9 cellular contexts compared by ENCODE assay signal in genomic region chr15:92831459-92832229, GRCh38.
DNase-seq lines count a peak whose midpoint lies in the region; ATAC-seq, FAIRE-seq and TF ChIP-seq lines count a peak whose summit lies in the region.
"Had no signal": no experiment of that assay in that cellular context is flagged by ENCODE, and none has a peak within 500 bp of the region (broad histone marks: within the 10 kb centered on the region; RNA-seq: fewer than 3 reads in every experiment).

No MANE protein-coding gene starts in this region.

- peak overlapping the region; percentile 96 for H3K27ac Mint-ChIP-seq in activated CD4-positive, alpha-beta T cell treated with anti-CD3 and anti-CD28 coated beads for 36 hours

- ATAC-seq in HG03442 (IDR thresholded peaks at IDR 0.05; ENCODE audit: unreplicated experiment), result peak; percentile 97
- peak; percentile 95 for ATAC-seq in activated CD4-positive, alpha-beta T cell treated with anti-CD3 and anti-CD28 coated beads for 36 hours

- intact Hi-C loops in activated CD4-positive, alpha-beta T cell treated with anti-CD3 and anti-CD28 coated beads for 36 hours (cut with DNase I, micrococcal nuclease), result loop anchor here (1.0 kb wide), 12 partner anchors 10 to 206 kb away; partner anchors contain the start of gene CHD2 (in 1 of the 2)

- H3K36me3 Mint-ChIP-seq in activated CD4-positive, alpha-beta T cell treated with anti-CD3 and anti-CD28 coated beads for 36 hours (ENCODE audit: low read depth), result peaks cover 3% of the 10 kb centered on the region

- H3K4me3 ChIP-seq in choroid plexus epithelial cell (ENCODE audit: low read depth, low read length), result no peak overlapping the region

- H3K4me3 Mint-ChIP-seq in activated CD4-positive, alpha-beta T cell treated with anti-CD3 and anti-CD28 coated beads for 36 hours, result peak overlapping the region; percentile 65

- peaks cover 58% of the 10 kb centered on the region for H3K4me1 Mint-ChIP-seq in activated CD4-positive, alpha-beta T cell treated with anti-CD3 and anti-CD28 coated beads for 36 hours

- CTCF ChIA-PET in activated CD4-positive, alpha-beta T cell treated with anti-CD3 and anti-CD28 coated beads for 36 hours (lab: Charles Lee), result interaction anchor here (0.7 to 6.5 kb wide), 21 partner anchors 11 to 1399 kb away, joined by 3 to 59 read pairs (median 5); partner anchors contain the start of genes CHD2 and MCTP2

- H3K27me3 Mint-ChIP-seq in activated CD4-positive, alpha-beta T cell treated with anti-CD3 and anti-CD28 coated beads for 36 hours, result no peaks in the 10 kb centered on the region

- H3K9me3 Mint-ChIP-seq in activated CD4-positive, alpha-beta T cell treated with anti-CD3 and anti-CD28 coated beads for 36 hours (ENCODE audit: low read depth), result no peaks in the 10 kb centered on the region

- DNase-seq in Ammon's horn (ENCODE audit: low spot score) (peak; percentile 97), GM19239 (ENCODE audit: insufficient read length, low spot score) (peak; percentile 74), NCI-H510A treated with DMSO at 0.1 percent for 48 hours (lab: John Stamatoyannopoulos, UW) (peak; percentile 96), choroid plexus epithelial cell (ENCODE audit: low read depth) (peak; percentile 99), left kidney (ENCODE audit: low read depth, low spot score) (peak; percentile 99)
- DNase-seq in activated CD4-positive, alpha-beta T cell treated with anti-CD3 and anti-CD28 coated beads for 36 hours, result peak; percentile 96
- DNase-seq in stimulated activated CD4-positive, alpha-beta T cell treated with anti-CD3 and anti-CD28 coated beads, Interleukin-2, amount 100 ng/mL, for 24 hours, result peak; percentile 84 to 87

- POLR2A ChIA-PET in activated CD4-positive, alpha-beta T cell treated with anti-CD3 and anti-CD28 coated beads for 36 hours (lab: Charles Lee), result interaction anchor here (0.6 to 4.1 kb wide), 22 partner anchors 10 to 1398 kb away, joined by 3 to 52 read pairs (median 6); partner anchors contain the start of gene CHD2

- FAIRE-seq in GM19239 (lab: Jason Lieb, UNC), result peak; percentile 94
- FAIRE-seq: colon had no signal

- peak; percentile 7 for TF ChIP-seq CTCF in choroid plexus epithelial cell (conservative IDR thresholded peaks at IDR 0.05; ENCODE audit: low read depth, low read length)
